ENCODE assay signal across 11 cellular contexts in the genomic region with DNA sequence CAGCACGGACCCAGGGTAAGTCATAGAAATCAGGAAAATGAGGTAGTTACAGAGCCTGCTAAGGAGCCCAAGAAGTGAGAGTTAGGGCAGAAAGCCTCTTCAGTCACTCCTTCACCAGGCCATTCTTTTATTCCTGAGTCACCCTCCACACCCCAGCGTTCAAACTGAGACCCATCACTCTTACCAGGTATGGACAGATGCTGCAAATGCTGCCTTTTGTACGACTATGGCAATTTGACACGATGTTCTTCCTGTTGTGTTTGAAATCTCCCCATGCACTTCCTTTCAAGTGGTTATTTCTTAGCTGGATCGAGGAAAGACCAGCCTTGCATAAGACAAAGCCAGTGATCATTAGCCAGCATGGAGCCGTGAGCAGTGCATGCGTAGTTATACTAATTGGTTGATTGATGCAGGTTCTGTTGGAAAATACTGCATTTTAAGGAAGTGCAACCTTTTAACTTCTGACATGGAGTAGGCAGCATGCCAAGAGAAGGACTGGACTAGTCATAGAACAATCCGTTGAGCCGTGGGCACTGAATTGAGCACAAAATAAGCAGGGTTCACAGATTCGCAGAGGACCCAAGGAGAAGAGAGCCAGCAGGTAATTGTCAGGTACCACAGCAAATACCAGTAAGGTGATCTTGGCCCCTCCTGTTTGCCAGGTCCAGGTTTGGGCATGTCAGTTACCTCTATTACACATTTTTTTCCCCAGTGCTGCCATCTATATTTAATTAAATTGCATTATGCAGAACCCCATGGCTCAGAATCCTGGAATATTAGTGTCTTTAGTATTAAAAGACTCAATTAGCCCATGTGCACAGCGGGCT. TPM values are rescaled to one million over a fixed set of nuclear protein-coding genes. Genes with fewer than 3 reads are reported as not detected.
DNase-seq lines count a peak whose midpoint lies in the region; ATAC-seq and TF ChIP-seq lines count a peak whose summit lies in the region.
"Had no signal": no experiment of that assay in that cellular context is flagged by ENCODE, and none has a peak within 500 bp of the region (broad histone marks: within the 10 kb centered on the region; RNA-seq: fewer than 3 reads in every experiment).

No MANE protein-coding gene starts in this region.

- peak overlapping the region; percentile 6 for H3K27ac Mint-ChIP-seq in activated naive CD4-positive, alpha-beta T cell treated with anti-CD3 and anti-CD28 coated beads, Interleukin-2, amount 10 ng/mL, durations not matched to agents 7 days and 5 days
- peak overlapping the region; percentile 94 for H3K27ac Mint-ChIP-seq in dendritic cell treated with granulocyte-macrophage colony-stimulating factor and Interleukin-4, amounts not matched to agents 40 ng/mL and 50 ng/mL, for 4 days

- TF ChIP-seq EP300 in suprapubic skin (IDR thresholded peaks at IDR 0.05): no peak

- peaks cover 43% of the 10 kb centered on the region for H3K4me1 ChIP-seq in suprapubic skin

- H3K27me3 Mint-ChIP-seq in activated naive CD4-positive, alpha-beta T cell treated with anti-CD3 and anti-CD28 coated beads, Interleukin-2, amount 10 ng/mL, durations not matched to agents 7 days and 5 days: no peaks in the 10 kb centered on the region
- no peaks in the 10 kb centered on the region for H3K27me3 Mint-ChIP-seq in dendritic cell treated with granulocyte-macrophage colony-stimulating factor and Interleukin-4, amounts not matched to agents 40 ng/mL and 50 ng/mL, for 4 days

- H3K36me3 ChIP-seq in suprapubic skin: no peaks in the 10 kb centered on the region

- H3K9me3 Mint-ChIP-seq in activated naive CD4-positive, alpha-beta T cell treated with anti-CD3 and anti-CD28 coated beads, Interleukin-2, amount 10 ng/mL, durations not matched to agents 7 days and 5 days: peaks cover 3% of the 10 kb centered on the region
- H3K9me3 Mint-ChIP-seq in dendritic cell treated with granulocyte-macrophage colony-stimulating factor and Interleukin-4, amounts not matched to agents 40 ng/mL and 50 ng/mL, for 4 days: no peaks in the 10 kb centered on the region

- H3K4me1 Mint-ChIP-seq in activated naive CD4-positive, alpha-beta T cell treated with anti-CD3 and anti-CD28 coated beads, Interleukin-2, amount 10 ng/mL, durations not matched to agents 7 days and 5 days: peaks cover 78% of the 10 kb centered on the region
- peaks cover 65% of the 10 kb centered on the region for H3K4me1 Mint-ChIP-seq in dendritic cell treated with granulocyte-macrophage colony-stimulating factor and Interleukin-4, amounts not matched to agents 40 ng/mL and 50 ng/mL, for 4 days (ENCODE audit: low read depth)

- peak overlapping the region; percentile 21 for H3K4me3 ChIP-seq in suprapubic skin

- in situ Hi-C loops in KBM-7 (cut with MboI; ENCODE audit: low pct_unique_long_range_greater_than_20kb, low sequenced_read_pairs): no loop called here

- DNase-seq in activated naive CD4-positive, alpha-beta T cell treated with anti-CD3 and anti-CD28 coated beads, Interleukin-2, amount 10 ng/mL, durations not matched to agents 7 days and 5 days: no peak
- DNase-seq in activated naive CD4-positive, alpha-beta T cell (lab: John Stamatoyannopoulos, UW): no peak
- DNase-seq in KBM-7: peak; percentile 89
- DNase-seq in suprapubic skin (ENCODE audit: low spot score in 2 of 2): no peak
- no peak for DNase-seq in COLO829 (ENCODE audit: low spot score)
- DNase-seq in stimulated activated CD4-positive, alpha-beta T cell treated with anti-CD3 and anti-CD28 coated beads, Interleukin-2, amount 100 ng/mL, for 24 hours: no peak
- DNase-seq: mesendoderm, NCI-H2171, T-helper 9 cell had no signal

- no peak for TF ChIP-seq CTCF in suprapubic skin (IDR thresholded peaks at IDR 0.05)

- H3K27ac ChIP-seq in suprapubic skin: peak overlapping the region; percentile 78

- H3K27me3 ChIP-seq in suprapubic skin: no peaks in the 10 kb centered on the region

- TF ChIP-seq POLR2A in suprapubic skin (IDR thresholded peaks at IDR 0.05): no peak

- no peak for ATAC-seq in HG03135 (IDR thresholded peaks at IDR 0.05; ENCODE audit: unreplicated experiment)

- peaks cover 14% of the 10 kb centered on the region for H3K36me3 Mint-ChIP-seq in activated naive CD4-positive, alpha-beta T cell treated with anti-CD3 and anti-CD28 coated beads, Interleukin-2, amount 10 ng/mL, durations not matched to agents 7 days and 5 days
- H3K36me3 Mint-ChIP-seq in dendritic cell treated with granulocyte-macrophage colony-stimulating factor and Interleukin-4, amounts not matched to agents 40 ng/mL and 50 ng/mL, for 4 days (ENCODE audit: low read depth): peaks cover 22% of the 10 kb centered on the region

- CTCF ChIA-PET in activated naive CD4-positive, alpha-beta T cell treated with anti-CD3 and anti-CD28 coated beads, Interleukin-2, amount 10 ng/mL, durations not matched to agents 7 days and 5 days (lab: Charles Lee): no interaction called here

- no peaks in the 10 kb centered on the region for H3K9me3 ChIP-seq in suprapubic skin

- no peak overlapping the region for H3K4me3 Mint-ChIP-seq in activated naive CD4-positive, alpha-beta T cell treated with anti-CD3 and anti-CD28 coated beads, Interleukin-2, amount 10 ng/mL, durations not matched to agents 7 days and 5 days
- H3K4me3 Mint-ChIP-seq in dendritic cell treated with granulocyte-macrophage colony-stimulating factor and Interleukin-4, amounts not matched to agents 40 ng/mL and 50 ng/mL, for 4 days: peak overlapping the region; percentile 76

- 55% methylated on average over 11 of the region's 11 CpGs for WGBS in suprapubic skin

- intact Hi-C loops in dendritic cell treated with granulocyte-macrophage colony-stimulating factor and Interleukin-4, amounts not matched to agents 40 ng/mL and 50 ng/mL, for 4 days (cut with micrococcal nuclease): loop anchor here (2.0 to 5.0 kb wide), 3 partner anchors 15 to 143 kb away; a partner anchor contains a TSS

RNA-seq across cellular contexts. Expression of a gene that starts 28.9 kb away (rescaled TPM):
- 100 to 1,000 TPM; 203 to 661 (median 285) TPM for total RNA-seq in suprapubic skin
